In the genomic region with DNA sequence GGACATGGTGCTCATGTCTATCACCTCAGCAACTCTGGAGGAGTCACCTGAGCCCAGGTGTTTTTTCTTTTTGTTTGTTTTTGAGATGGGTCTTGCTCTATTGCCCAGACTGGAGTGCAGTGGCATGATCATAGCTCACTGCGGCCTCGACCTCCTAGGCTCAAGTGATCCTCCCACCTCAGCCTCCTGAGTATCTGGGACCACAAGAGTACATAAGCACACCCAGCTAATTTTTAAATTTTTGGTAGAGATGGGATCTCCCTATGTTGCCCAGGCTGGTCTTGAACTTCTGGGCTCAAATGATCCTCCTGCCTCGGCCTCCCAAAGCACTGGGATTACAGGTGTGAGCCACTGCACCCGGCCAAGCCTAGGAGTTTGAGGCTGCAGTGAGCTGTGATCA, we compare ENCODE assay signal across 5 cellular contexts. TPM values are rescaled to one million over a fixed set of nuclear protein-coding genes. Genes with fewer than 3 reads are reported as not detected.
A peak's percentile ranks its signal among the peaks of the same experiment; 100 is the strongest.
DNase-seq lines count a peak whose midpoint lies in the region; ATAC-seq, FAIRE-seq and TF ChIP-seq lines count a peak whose summit lies in the region.
"Not testable (repeated sequence)": the region's sequence is repeated elsewhere in the genome, so short reads cannot be mapped to it uniquely, and the experiment has no call there.

No MANE protein-coding gene starts in this region.

- peaks cover 15% of the 10 kb centered on the region for H3K36me3 Mint-ChIP-seq in chondrocyte (ENCODE audit: low read depth)
- H3K36me3 Mint-ChIP-seq in neural crest cell (ENCODE audit: low read depth), result peaks cover 27% of the 10 kb centered on the region

- H3K4me3 ChIP-seq in HEK293 (ENCODE audit: low read depth, low read length); HepG2 (replicated peaks in 1 of 3; ENCODE audit: insufficient read depth in 1 of 3, low read depth in 2 of 3, low read length in 3 of 3): not testable (repeated sequence)

- intact Hi-C loops in HepG2 (cut with micrococcal nuclease; ENCODE audit: unreplicated experiment), result not testable (repeated sequence)

- not testable (repeated sequence) for H3K4me2 ChIP-seq in HepG2 (ENCODE audit: low read depth, low read length)

- TF ChIP-seq POLR2A in HepG2 (IDR thresholded peaks at IDR 0.05; ENCODE audit: insufficient read depth in 1 of 2, low read depth in 2 of 2, low read length in 2 of 2), result not testable (repeated sequence)

- H3K9ac ChIP-seq in HepG2 (ENCODE audit: insufficient read depth, low read depth, low read length), result not testable (repeated sequence)

- 75% methylated on average over 4 of the region's 4 CpGs for WGBS in HepG2 (ENCODE audit: low lambda C conversion rate)

- not testable (repeated sequence) for H3K9me3 ChIP-seq in HEK293 (ENCODE audit: control insufficient read depth, insufficient read depth, low read depth, low read length)
- H3K9me3 ChIP-seq in HepG2 (ENCODE audit: low read length), result peaks cover 13% of the 10 kb centered on the region

- not testable (repeated sequence) for H3K4me3 Mint-ChIP-seq in chondrocyte (ENCODE audit: unreplicated experiment)
- peak overlapping the region; percentile 67 for H3K4me3 Mint-ChIP-seq in neural crest cell

- not testable (repeated sequence) for H3K27ac ChIP-seq in HEK293 (ENCODE audit: extremely low read depth, low read depth, low read length); HepG2 (ENCODE audit: extremely low read length, insufficient read depth, low read length)

- H3K36me3 ChIP-seq in HEK293 (ENCODE audit: control insufficient read depth in 2 of 2, insufficient read depth in 1 of 2, low read length in 2 of 2), result peaks cover 0 to 48% of the 10 kb centered on the region in 2 experiments; a peak in 2 of 3 replicates
- not testable (repeated sequence) for H3K36me3 ChIP-seq in HepG2 (replicated peaks in 1 of 2; ENCODE audit: control insufficient read depth in 1 of 2, insufficient read depth in 2 of 2, low read length in 2 of 2)

- H2AFZ ChIP-seq in HepG2 (ENCODE audit: low read length), result not testable (repeated sequence)

- not testable (repeated sequence) for H3K27me3 ChIP-seq in HepG2 (ENCODE audit: control insufficient read depth in 1 of 2, insufficient read depth in 2 of 2, low read length in 2 of 2)

- TF ChIP-seq CTCF in HEK293 (tag by site-specific recombination; IDR thresholded peaks at IDR 0.05); chondrocyte (IDR thresholded peaks at IDR 0.05); HepG2 (CRISPR knock-in tag; IDR thresholded peaks at IDR 0.05); neural crest cell (conservative IDR thresholded peaks at IDR 0.05): not testable (repeated sequence)

- H3K4me1 Mint-ChIP-seq in chondrocyte (ENCODE audit: low read depth) (peaks cover 15% of the 10 kb centered on the region), neural crest cell (peaks cover 11% of the 10 kb centered on the region)

- not testable (repeated sequence) for H3K79me2 ChIP-seq in HepG2 (ENCODE audit: insufficient read depth, low read length)

- not testable (repeated sequence) for FAIRE-seq in HepG2 (lab: Jason Lieb, UNC)

- not testable (repeated sequence) for H3K4me1 ChIP-seq in HEK293 (ENCODE audit: control insufficient read depth, insufficient read depth, low read length)
- peaks cover 80% of the 10 kb centered on the region for H3K4me1 ChIP-seq in HepG2 (ENCODE audit: insufficient read depth, low read length)

- POLR2A ChIA-PET in HEK293 (lab: Yijun Ruan, JAX) (interaction anchor here (0.7 kb wide), 1 partner anchor 184 kb away, joined by 3 read pairs; a partner anchor contains a TSS), HepG2 (lab: Yijun Ruan, JAX) (interaction anchor here (3.2 kb wide), 1 partner anchor 11 kb away, joined by 20 read pairs; no protein-coding TSS in a partner anchor)

- CTCF ChIA-PET in HEK293 (lab: Yijun Ruan, JAX), result interaction anchor here (1.2 kb wide), 1 partner anchor 10 kb away, joined by 4 read pairs; no protein-coding TSS in a partner anchor
- CTCF ChIA-PET in HepG2 (lab: Yijun Ruan, JAX; ENCODE audit: low intra/inter-chr PET ratio, low total read pairs), result not testable (repeated sequence)

- H3K27ac Mint-ChIP-seq in chondrocyte (ENCODE audit: unreplicated experiment); neural crest cell (ENCODE audit: unreplicated experiment): not testable (repeated sequence)

- not testable (repeated sequence) for TF ChIP-seq RAD21 in HepG2 (CRISPR knock-in tag; IDR thresholded peaks at IDR 0.05)

- not testable (repeated sequence) for BruUV-seq in HepG2 (replicated peaks; lab: Mats Ljungman, UMichigan)

- not testable (repeated sequence) for ATAC-seq in HepG2

- in situ Hi-C loops in HepG2 (cut with HindIII; ENCODE audit: extremely low pct_ligation_motif_present, low pct_unique_long_range_greater_than_20kb), result not testable (repeated sequence)

- not testable (repeated sequence) for H3K9me3 Mint-ChIP-seq in chondrocyte (ENCODE audit: low read depth); neural crest cell

- not testable (repeated sequence) for TF ChIP-seq EP300 in HepG2 (IDR thresholded peaks at IDR 0.05; ENCODE audit: low read depth in 2 of 2, low read length in 2 of 2); HepG2 (CRISPR knock-in tag; IDR thresholded peaks at IDR 0.05; ENCODE audit: borderline replicate concordance)

- H4K20me1 ChIP-seq in HepG2 (ENCODE audit: insufficient read depth, low read length), result not testable (repeated sequence)

- H3K27me3 Mint-ChIP-seq in chondrocyte (ENCODE audit: low read depth); neural crest cell (ENCODE audit: low read depth): not testable (repeated sequence)

- DNase-seq in activated T-cell treated with anti-CD3 and anti-CD28 coated beads, Interleukin-2, amount 50 U/mL, for 1 hour, result peak; percentile 2
- peak; percentile 24 for DNase-seq in chondrocyte (ENCODE audit: low spot score)
- not testable (repeated sequence) for DNase-seq in HepG2 (ENCODE audit: low spot score); neural crest cell (ENCODE audit: low read depth, low spot score)

RNA-seq across cellular contexts. Expression of a gene that starts 3.1 kb away (rescaled TPM):
- total RNA-seq in chondrocyte (43.7 to 63.0 TPM (median 45.8 TPM) in 3 replicates), HepG2 (2016; rRNA removed; fragmentation: Illumina TruSeq; extraction: Trizol) (1.2 and 2.5 TPM in 2 replicates), neural crest cell (127 and 131 TPM in 2 replicates)
- total RNA-seq in HepG2 (2016; cell fraction: cytosol; rRNA removed; fragmentation: Illumina TruSeq; extraction: Trizol; ENCODE audit: low read depth), result 4.2 and 5.8 TPM in 2 replicates
- 1.4 and 2.6 TPM in 2 replicates for total RNA-seq in HepG2 (2016; cell fraction: insoluble cytoplasmic fraction; rRNA removed; fragmentation: Illumina TruSeq; extraction: Trizol)
- 3.5 TPM in 2 replicates for total RNA-seq in HepG2 (2016; cell fraction: membrane; rRNA removed; fragmentation: Illumina TruSeq; extraction: Trizol)
- 2.4 and 3.5 TPM in 2 replicates for total RNA-seq in HepG2 (2016; cell fraction: nucleus; rRNA removed; fragmentation: Illumina TruSeq; extraction: Trizol)
- 3.9 and 4.3 TPM in 2 replicates for polyA plus RNA-seq in HepG2 (2011; rRNA removed)
- polyA plus RNA-seq in HepG2 (2011; cell fraction: cytosol; rRNA removed), result 1.5 and 2.1 TPM in 2 replicates
- 28.1 and 29.8 TPM in 2 replicates for polyA plus RNA-seq in HepG2 (2011; cell fraction: nucleus; rRNA removed)
- polyA plus RNA-seq in HepG2 (2012), result 2.7 and 6.1 TPM in 2 replicates
- 1.1 TPM in 2 replicates for polyA plus RNA-seq in HepG2 (2016; cell fraction: cytosol; fragmentation: Illumina TruSeq; extraction: Trizol; ENCODE audit: low read depth)
- 1.1 and 1.2 TPM in 2 replicates for polyA plus RNA-seq in HepG2 (2016; cell fraction: insoluble cytoplasmic fraction; fragmentation: Illumina TruSeq; extraction: Trizol; ENCODE audit: low read depth)
- polyA plus RNA-seq in HepG2 (2016; cell fraction: membrane; fragmentation: Illumina TruSeq; extraction: Trizol; ENCODE audit: low read depth), result 1.0 and 1.2 TPM in 2 replicates
- 11.0 and 12.6 TPM in 2 replicates for polyA plus RNA-seq in HepG2 (2016; cell fraction: nucleus; fragmentation: Illumina TruSeq; extraction: Trizol; ENCODE audit: insufficient read depth, low read depth)
- polyA minus RNA-seq in HepG2 (2011; rRNA and poly(A)+ RNA removed; ENCODE audit: low replicate concordance), result 2.9 and 43.1 TPM in 2 replicates
- 1.6 and 2.8 TPM in 2 replicates for polyA minus RNA-seq in HepG2 (2011; cell fraction: cytosol; rRNA and poly(A)+ RNA removed)
- 4.5 and 5.8 TPM in 2 replicates for polyA minus RNA-seq in HepG2 (2011; cell fraction: nucleus; rRNA and poly(A)+ RNA removed)

RNA-seq across cellular contexts. Expression of a gene that starts 11.9 kb away (rescaled TPM):
- 7.0 to 10.3 TPM (median 9.3 TPM) in 3 replicates for total RNA-seq in chondrocyte
- total RNA-seq in HepG2 (2016; rRNA removed; fragmentation: Illumina TruSeq; extraction: Trizol), result 17.0 and 20.7 TPM in 2 replicates
- total RNA-seq in HepG2 (2016; cell fraction: cytosol; rRNA removed; fragmentation: Illumina TruSeq; extraction: Trizol; ENCODE audit: low read depth), result 5.1 and 5.8 TPM in 2 replicates
- 16.3 and 20.7 TPM in 2 replicates for total RNA-seq in HepG2 (2016; cell fraction: insoluble cytoplasmic fraction; rRNA removed; fragmentation: Illumina TruSeq; extraction: Trizol)
- 12.5 and 13.4 TPM in 2 replicates for total RNA-seq in HepG2 (2016; cell fraction: membrane; rRNA removed; fragmentation: Illumina TruSeq; extraction: Trizol)
- total RNA-seq in HepG2 (2016; cell fraction: nucleus; rRNA removed; fragmentation: Illumina TruSeq; extraction: Trizol), result 9.5 and 13.5 TPM in 2 replicates
- 9.1 and 11.8 TPM in 2 replicates for polyA plus RNA-seq in HepG2 (2011; rRNA removed)
- polyA plus RNA-seq in HepG2 (2011; cell fraction: cytosol; rRNA removed), result 13.4 and 23.3 TPM in 2 replicates
- polyA plus RNA-seq in HepG2 (2011; cell fraction: nucleus; rRNA removed), result 26.3 and 28.3 TPM in 2 replicates
- polyA plus RNA-seq in HepG2 (2012), result 6.8 and 12.5 TPM in 2 replicates
- 3.0 and 3.1 TPM in 2 replicates for polyA plus RNA-seq in HepG2 (2016; cell fraction: cytosol; fragmentation: Illumina TruSeq; extraction: Trizol; ENCODE audit: low read depth)
- 13.3 and 14.0 TPM in 2 replicates for polyA plus RNA-seq in HepG2 (2016; cell fraction: insoluble cytoplasmic fraction; fragmentation: Illumina TruSeq; extraction: Trizol; ENCODE audit: low read depth)
- polyA plus RNA-seq in HepG2 (2016; cell fraction: membrane; fragmentation: Illumina TruSeq; extraction: Trizol; ENCODE audit: low read depth), result 5.3 and 7.7 TPM in 2 replicates
- 14.9 and 15.5 TPM in 2 replicates for polyA plus RNA-seq in HepG2 (2016; cell fraction: nucleus; fragmentation: Illumina TruSeq; extraction: Trizol; ENCODE audit: insufficient read depth, low read depth)
- 3.5 and 31.4 TPM in 2 replicates for polyA minus RNA-seq in HepG2 (2011; rRNA and poly(A)+ RNA removed; ENCODE audit: low replicate concordance)
- 16.7 and 20.7 TPM in 2 replicates for polyA minus RNA-seq in HepG2 (2011; cell fraction: cytosol; rRNA and poly(A)+ RNA removed)
- 8.8 and 8.9 TPM in 2 replicates for polyA minus RNA-seq in HepG2 (2011; cell fraction: nucleus; rRNA and poly(A)+ RNA removed)
- total RNA-seq in neural crest cell, result 8.6 and 10.6 TPM in 2 replicates

RNA-seq across cellular contexts. Expression of a gene that starts 31.1 kb away (rescaled TPM):
- total RNA-seq in chondrocyte, result 20.3 to 26.6 TPM (median 20.4 TPM) in 3 replicates
- total RNA-seq in HepG2 (2016; rRNA removed; fragmentation: Illumina TruSeq; extraction: Trizol), result 3.8 and 10.1 TPM in 2 replicates
- 2.4 and 3.2 TPM in 2 replicates for total RNA-seq in HepG2 (2016; cell fraction: cytosol; rRNA removed; fragmentation: Illumina TruSeq; extraction: Trizol; ENCODE audit: low read depth)
- 4.2 and 9.2 TPM in 2 replicates for total RNA-seq in HepG2 (2016; cell fraction: insoluble cytoplasmic fraction; rRNA removed; fragmentation: Illumina TruSeq; extraction: Trizol)
- total RNA-seq in HepG2 (2016; cell fraction: membrane; rRNA removed; fragmentation: Illumina TruSeq; extraction: Trizol), result 5.2 and 6.8 TPM in 2 replicates
- 13.1 and 15.5 TPM in 2 replicates for total RNA-seq in HepG2 (2016; cell fraction: nucleus; rRNA removed; fragmentation: Illumina TruSeq; extraction: Trizol)
- polyA plus RNA-seq in HepG2 (2011; rRNA removed), result 13.2 and 18.6 TPM in 2 replicates
- polyA plus RNA-seq in HepG2 (2011; cell fraction: cytosol; rRNA removed), result 4.5 and 5.7 TPM in 2 replicates
- 111 and 130 TPM in 2 replicates for polyA plus RNA-seq in HepG2 (2011; cell fraction: nucleus; rRNA removed)
- polyA plus RNA-seq in HepG2 (2012), result 7.5 and 10.0 TPM in 2 replicates
- 2.5 and 3.3 TPM in 2 replicates for polyA plus RNA-seq in HepG2 (2016; cell fraction: cytosol; fragmentation: Illumina TruSeq; extraction: Trizol; ENCODE audit: low read depth)
- 4.6 and 6.5 TPM in 2 replicates for polyA plus RNA-seq in HepG2 (2016; cell fraction: insoluble cytoplasmic fraction; fragmentation: Illumina TruSeq; extraction: Trizol; ENCODE audit: low read depth)
- 5.7 and 6.3 TPM in 2 replicates for polyA plus RNA-seq in HepG2 (2016; cell fraction: membrane; fragmentation: Illumina TruSeq; extraction: Trizol; ENCODE audit: low read depth)
- 51.9 and 55.4 TPM in 2 replicates for polyA plus RNA-seq in HepG2 (2016; cell fraction: nucleus; fragmentation: Illumina TruSeq; extraction: Trizol; ENCODE audit: insufficient read depth, low read depth)
- 4.4 and 8.1 TPM in 2 replicates for polyA minus RNA-seq in HepG2 (2011; rRNA and poly(A)+ RNA removed; ENCODE audit: low replicate concordance)
- 2.2 and 5.0 TPM in 2 replicates for polyA minus RNA-seq in HepG2 (2011; cell fraction: cytosol; rRNA and poly(A)+ RNA removed)
- 6.8 and 7.5 TPM in 2 replicates for polyA minus RNA-seq in HepG2 (2011; cell fraction: nucleus; rRNA and poly(A)+ RNA removed)
- total RNA-seq in neural crest cell, result 18.0 and 20.2 TPM in 2 replicates

RNA-seq across cellular contexts. Expression of a gene that starts 31.7 kb away (rescaled TPM):
- total RNA-seq in chondrocyte (16.2 to 23.0 TPM (median 17.4 TPM) in 3 replicates), HepG2 (2016; rRNA removed; fragmentation: Illumina TruSeq; extraction: Trizol) (6.8 and 17.7 TPM in 2 replicates), neural crest cell (31.6 and 32.9 TPM in 2 replicates)
- total RNA-seq in HepG2 (2016; cell fraction: cytosol; rRNA removed; fragmentation: Illumina TruSeq; extraction: Trizol; ENCODE audit: low read depth), result 4.4 and 4.7 TPM in 2 replicates
- total RNA-seq in HepG2 (2016; cell fraction: insoluble cytoplasmic fraction; rRNA removed; fragmentation: Illumina TruSeq; extraction: Trizol), result 4.5 and 15.9 TPM in 2 replicates
- 5.4 and 8.2 TPM in 2 replicates for total RNA-seq in HepG2 (2016; cell fraction: membrane; rRNA removed; fragmentation: Illumina TruSeq; extraction: Trizol)
- 22.3 and 26.8 TPM in 2 replicates for total RNA-seq in HepG2 (2016; cell fraction: nucleus; rRNA removed; fragmentation: Illumina TruSeq; extraction: Trizol)
- 18.0 and 24.3 TPM in 2 replicates for polyA plus RNA-seq in HepG2 (2011; rRNA removed)
- 8.0 and 12.2 TPM in 2 replicates for polyA plus RNA-seq in HepG2 (2011; cell fraction: cytosol; rRNA removed)
- 148 and 167 TPM in 2 replicates for polyA plus RNA-seq in HepG2 (2011; cell fraction: nucleus; rRNA removed)
- 16.1 and 20.0 TPM in 2 replicates for polyA plus RNA-seq in HepG2 (2012)
- polyA plus RNA-seq in HepG2 (2016; cell fraction: cytosol; fragmentation: Illumina TruSeq; extraction: Trizol; ENCODE audit: low read depth), result 2.3 and 3.4 TPM in 2 replicates
- 7.0 and 9.8 TPM in 2 replicates for polyA plus RNA-seq in HepG2 (2016; cell fraction: insoluble cytoplasmic fraction; fragmentation: Illumina TruSeq; extraction: Trizol; ENCODE audit: low read depth)
- 4.7 and 8.3 TPM in 2 replicates for polyA plus RNA-seq in HepG2 (2016; cell fraction: membrane; fragmentation: Illumina TruSeq; extraction: Trizol; ENCODE audit: low read depth)
- polyA plus RNA-seq in HepG2 (2016; cell fraction: nucleus; fragmentation: Illumina TruSeq; extraction: Trizol; ENCODE audit: insufficient read depth, low read depth), result 66.1 and 72.8 TPM in 2 replicates
- 14.5 and 22.1 TPM in 2 replicates for polyA minus RNA-seq in HepG2 (2011; rRNA and poly(A)+ RNA removed; ENCODE audit: low replicate concordance)
- 4.0 and 6.3 TPM in 2 replicates for polyA minus RNA-seq in HepG2 (2011; cell fraction: cytosol; rRNA and poly(A)+ RNA removed)
- polyA minus RNA-seq in HepG2 (2011; cell fraction: nucleus; rRNA and poly(A)+ RNA removed), result 27.8 and 28.5 TPM in 2 replicates

RNA-seq across cellular contexts. Expression of a gene that starts 32.0 kb away (rescaled TPM):
- total RNA-seq in chondrocyte (8.8 to 12.6 TPM (median 10.3 TPM) in 3 replicates), HepG2 (2016; rRNA removed; fragmentation: Illumina TruSeq; extraction: Trizol) (11.0 and 11.2 TPM in 2 replicates), neural crest cell (41.7 and 42.6 TPM in 2 replicates)
- 9.1 and 14.3 TPM in 2 replicates for total RNA-seq in HepG2 (2016; cell fraction: cytosol; rRNA removed; fragmentation: Illumina TruSeq; extraction: Trizol; ENCODE audit: low read depth)
- 11.7 and 12.8 TPM in 2 replicates for total RNA-seq in HepG2 (2016; cell fraction: insoluble cytoplasmic fraction; rRNA removed; fragmentation: Illumina TruSeq; extraction: Trizol)
- 14.6 and 17.6 TPM in 2 replicates for total RNA-seq in HepG2 (2016; cell fraction: membrane; rRNA removed; fragmentation: Illumina TruSeq; extraction: Trizol)
- total RNA-seq in HepG2 (2016; cell fraction: nucleus; rRNA removed; fragmentation: Illumina TruSeq; extraction: Trizol), result 9.0 and 10.4 TPM in 2 replicates
- 5.7 and 6.3 TPM in 2 replicates for polyA plus RNA-seq in HepG2 (2011; rRNA removed)
- polyA plus RNA-seq in HepG2 (2011; cell fraction: cytosol; rRNA removed), result 3.3 and 3.5 TPM in 2 replicates
- 14.9 and 16.4 TPM in 2 replicates for polyA plus RNA-seq in HepG2 (2011; cell fraction: nucleus; rRNA removed)
- polyA plus RNA-seq in HepG2 (2012), result 8.1 and 9.7 TPM in 2 replicates
- 17.1 and 17.6 TPM in 2 replicates for polyA plus RNA-seq in HepG2 (2016; cell fraction: cytosol; fragmentation: Illumina TruSeq; extraction: Trizol; ENCODE audit: low read depth)
- polyA plus RNA-seq in HepG2 (2016; cell fraction: insoluble cytoplasmic fraction; fragmentation: Illumina TruSeq; extraction: Trizol; ENCODE audit: low read depth), result 12.9 and 16.7 TPM in 2 replicates
- 20.1 and 25.8 TPM in 2 replicates for polyA plus RNA-seq in HepG2 (2016; cell fraction: membrane; fragmentation: Illumina TruSeq; extraction: Trizol; ENCODE audit: low read depth)
- 25.8 and 32.4 TPM in 2 replicates for polyA plus RNA-seq in HepG2 (2016; cell fraction: nucleus; fragmentation: Illumina TruSeq; extraction: Trizol; ENCODE audit: insufficient read depth, low read depth)
- 6.0 and 18.6 TPM in 2 replicates for polyA minus RNA-seq in HepG2 (2011; rRNA and poly(A)+ RNA removed; ENCODE audit: low replicate concordance)
- polyA minus RNA-seq in HepG2 (2011; cell fraction: cytosol; rRNA and poly(A)+ RNA removed), result 1.4 and 1.8 TPM in 2 replicates
- 7.2 and 7.7 TPM in 2 replicates for polyA minus RNA-seq in HepG2 (2011; cell fraction: nucleus; rRNA and poly(A)+ RNA removed)
